In genomic region chr11:61509058-61510029, GRCh38 we compare ENCODE assay signal across 8 cellular contexts. TPM values are rescaled to one million over a fixed set of nuclear protein-coding genes. Genes with fewer than 3 reads are reported as not detected.
DNase-seq lines count a peak whose midpoint lies in the region; ATAC-seq, FAIRE-seq and TF ChIP-seq lines count a peak whose summit lies in the region.

No MANE protein-coding gene starts in this region.

- CTCF ChIA-PET in A673 (lab: Charles Lee): interaction anchor here (0.6 to 1.8 kb wide), 4 partner anchors 8 to 63 kb away, joined by 3 to 18 read pairs (median 7); no protein-coding TSS in a partner anchor
- CTCF ChIA-PET in OCI-LY7 (lab: Charles Lee; ENCODE audit: unreplicated experiment): no interaction called here

- no peak overlapping the region for H2AFZ ChIP-seq in OCI-LY7 (ENCODE audit: low read length)

- intact Hi-C loops in A673 (cut with micrococcal nuclease; ENCODE audit: unreplicated experiment): loop anchor here (2.0 kb wide), 1 partner anchor 177 kb away; the partner anchor contains the start of genes DDB1 and TKFC
- intact Hi-C loops in OCI-LY7 (cut with micrococcal nuclease; ENCODE audit: unreplicated experiment): no loop called here

- peak; percentile 47 for ATAC-seq in GM18519 (IDR thresholded peaks at IDR 0.05; ENCODE audit: low FRiP score, unreplicated experiment)
- peak; percentile 72 for ATAC-seq in gastroesophageal sphincter
- peak; percentile 31 for ATAC-seq in omental fat pad (ENCODE audit: low FRiP score)

- no peaks in the 10 kb centered on the region for H3K27me3 ChIP-seq in A673 (replicated peaks; ENCODE audit: insufficient read depth, low read depth, low read length, poor library complexity)
- peaks cover 100% of the 10 kb centered on the region for H3K27me3 ChIP-seq in gastroesophageal sphincter
- H3K27me3 ChIP-seq in tibial nerve: peaks cover 0 to 72% of the 10 kb centered on the region in 2 donors

- no peaks in the 10 kb centered on the region for H3K79me2 ChIP-seq in OCI-LY7 (ENCODE audit: insufficient read depth, low read depth, low read length)

- H3K9me3 ChIP-seq in A673 (ENCODE audit: low read depth, low read length, poor library complexity, severe bottlenecking) (no peaks in the 10 kb centered on the region), OCI-LY7 (ENCODE audit: low read length) (no peaks in the 10 kb centered on the region), gastroesophageal sphincter (no peaks in the 10 kb centered on the region), tibial nerve (no peaks in the 10 kb centered on the region)

- POLR2A ChIA-PET in A673 (lab: Charles Lee; ENCODE audit: low non-redundant PET): interaction anchor here (0.5 to 1.7 kb wide), 5 partner anchors 7 to 116 kb away, joined by 3 to 10 read pairs (median 6); no protein-coding TSS in a partner anchor
- POLR2A ChIA-PET in OCI-LY7 (lab: Charles Lee): no interaction called here

- H3K9me2 ChIP-seq in OCI-LY7 (ENCODE audit: insufficient read depth, low read length): no peaks in the 10 kb centered on the region

- DNase-seq in A673 (ENCODE audit: low spot score) (peak; percentile 97), HTR-8/SVneo (ENCODE audit: insufficient read length, low spot score) (peak; percentile 31), OCI-LY7 (ENCODE audit: low spot score) (no peak), activated gamma-delta T cell treated with Interleukin-2 at 50 U/mL for 16 hours (peak; percentile 27), omental fat pad (ENCODE audit: low spot score) (no peak), tibial nerve (ENCODE audit: low spot score in 2 of 2) (no peak)

- no peaks in the 10 kb centered on the region for H3K36me3 ChIP-seq in A673 (ENCODE audit: insufficient read depth, low read length, poor library complexity, severe bottlenecking)
- H3K36me3 ChIP-seq in OCI-LY7 (ENCODE audit: insufficient read depth, low read length): no peaks in the 10 kb centered on the region
- H3K36me3 ChIP-seq in gastroesophageal sphincter: no peaks in the 10 kb centered on the region
- no peaks in the 10 kb centered on the region for H3K36me3 ChIP-seq in tibial nerve

- H3K4me3 ChIP-seq in A673 (ENCODE audit: low read depth, low read length, poor library complexity, severe bottlenecking): peak overlapping the region; percentile 53
- no peak overlapping the region for H3K4me3 ChIP-seq in OCI-LY7 (ENCODE audit: low read depth, low read length, poor library complexity, severe bottlenecking)
- H3K4me3 ChIP-seq in gastroesophageal sphincter: peak overlapping the region in 1 of 2 donors; percentile 38
- H3K4me3 ChIP-seq in tibial nerve: peak overlapping the region; percentile 2 to 48 (median 20)

- no peak overlapping the region for H3K4me2 ChIP-seq in OCI-LY7 (ENCODE audit: low read length)

- peak; percentile 77 for TF ChIP-seq CTCF in A673 (conservative IDR thresholded peaks at IDR 0.05; ENCODE audit: low read depth, low read length)
- 0 out of 2 replicates have a peak, but pooled peaks have one; percentile 27 for TF ChIP-seq CTCF in OCI-LY7 (conservative IDR thresholded peaks at IDR 0.05; ENCODE audit: low read length)
- peak in 2 of 4 experiments; percentile 54 to 65 for TF ChIP-seq CTCF in gastroesophageal sphincter (IDR thresholded peaks at IDR 0.05)
- no peak for TF ChIP-seq CTCF in omental fat pad (IDR thresholded peaks at IDR 0.05)
- TF ChIP-seq CTCF in tibial nerve (IDR thresholded peaks at IDR 0.05): peak; percentile 21 to 57 (median 27)

- WGBS in gastroesophageal sphincter (ENCODE audit: low coverage in 1 of 2), 2 donors: no CpG with 5 or more reads among the region's 116 CpGs
- 13 to 20% methylated on average over 33 to 34 of the region's 116 CpGs for WGBS in tibial nerve, 2 donors

- BruUV-seq in A673 (replicated peaks; lab: Mats Ljungman, UMichigan): no TSS peak
- BruUV-seq in OCI-LY7 (replicated peaks; lab: Mats Ljungman, UMichigan): no TSS peak

- TF ChIP-seq POLR2A in gastroesophageal sphincter (IDR thresholded peaks at IDR 0.05): no peak
- no peak for TF ChIP-seq POLR2A in tibial nerve (IDR thresholded peaks at IDR 0.05)

- FAIRE-seq in HTR-8/SVneo (lab: Jason Lieb, UNC): no peak

- no peaks in the 10 kb centered on the region for H4K20me1 ChIP-seq in OCI-LY7 (ENCODE audit: insufficient read depth, low read length)

- H3K27ac ChIP-seq in A673 (ENCODE audit: low read depth, low read length, poor library complexity, severe bottlenecking): peak overlapping the region; percentile 80
- H3K27ac ChIP-seq in OCI-LY7 (ENCODE audit: low read depth, low read length, poor library complexity, severe bottlenecking): no peak overlapping the region
- peak overlapping the region in 2 of 4 donors; percentile 49 to 59 for H3K27ac ChIP-seq in gastroesophageal sphincter
- H3K27ac ChIP-seq in tibial nerve: peak overlapping the region in 3 of 4 donors; percentile 19 to 76 (median 42)

- TF ChIP-seq EP300 in gastroesophageal sphincter (IDR thresholded peaks at IDR 0.05) (no peak), tibial nerve (IDR thresholded peaks at IDR 0.05) (no peak)

- H3K4me1 ChIP-seq in A673 (ENCODE audit: insufficient read depth, low read length, poor library complexity, severe bottlenecking): peaks cover 81% of the 10 kb centered on the region
- no peaks in the 10 kb centered on the region for H3K4me1 ChIP-seq in OCI-LY7 (ENCODE audit: insufficient read depth, low read length, poor library complexity, severe bottlenecking)
- peaks cover 0 to 23% (median 14%) of the 10 kb centered on the region in 3 donors for H3K4me1 ChIP-seq in gastroesophageal sphincter
- H3K4me1 ChIP-seq in tibial nerve: peaks cover 0 to 28% (median 8%) of the 10 kb centered on the region in 4 donors

RNA-seq across cellular contexts. Expression of gene LRRC10B, which starts 0.8 kb away (rescaled TPM):
- total RNA-seq in A673 (2021) (17.3 and 17.4 TPM in 2 replicates), OCI-LY7 (2022) (not detected in 2 replicates), gastroesophageal sphincter (1 to 10 TPM in 2 of 4 donors, under 1 TPM in 2; 0.45 to 1.4 (median 1.1) TPM), omental fat pad (1 to 10 TPM; 1.1 to 2.0 (median 1.7) TPM), tibial nerve (1 to 10 TPM in 2 of 4 donors, under 1 TPM in 2; 0.21 to 3.6 (median 1.0) TPM)
- not detected in 2 replicates for total RNA-seq in OCI-LY7 (2014; rRNA removed; shearing (Covaris generic))

Comparison
In these comparisons a context has a peak if more than half of its experiments do, and no peak if none do; other contexts are left out.
1. DNase-seq: peak in A673 (single experiment), HTR-8/SVneo (single experiment) and activated gamma-delta T cell treated with Interleukin-2 at 50 U/mL for 16 hours (single experiment); none in OCI-LY7 (single experiment), omental fat pad (single experiment) and tibial nerve (0 of 2).
2. CTCF ChIP-seq: peak in A673 (single experiment), OCI-LY7 (single experiment) and tibial nerve (5 of 5); none in omental fat pad (0 of 3).
3. Peak in every context shown above with its lines, with median percentiles within 50 percentile points of each other: ATAC-seq.